ENCODE assay signal across 17 cellular contexts in genomic region chr16:4601317-4602186, GRCh38. TPM values are rescaled to one million over a fixed set of nuclear protein-coding genes. Genes with fewer than 3 reads are reported as not detected.
DNase-seq lines count a peak whose midpoint lies in the region; ATAC-seq, FAIRE-seq and TF ChIP-seq lines count a peak whose summit lies in the region.
"Had no signal": no experiment of that assay in that cellular context is flagged by ENCODE, and none has a peak within 500 bp of the region (broad histone marks: within the 10 kb centered on the region; RNA-seq: fewer than 3 reads in every experiment).

No MANE protein-coding gene starts in this region.

- H3K4me3 Mint-ChIP-seq in stimulated activated naive B cell treated with anti-CD40 and anti-IgM and Interleukin-4, amounts not matched to agents 10 μg/mL and 1 μg/mL and 100 μg/mL, for 72 hours, result no peak overlapping the region
- H3K4me3 Mint-ChIP-seq in activated T-cell treated with anti-CD3 and anti-CD28 coated beads, Interleukin-2, amount 50 U/mL, for 72 hours, result no peak overlapping the region
- H3K4me3 Mint-ChIP-seq: activated CD8-positive, alpha-beta memory T cell treated with anti-CD3 and anti-CD28 coated beads, Interleukin-2, amount 10 ng/mL, durations not matched to agents 7 days and 5 days had no signal

- peaks cover 7 to 41% (median 28%) of the 10 kb centered on the region in 10 experiments; a peak in 18 of 20 replicates for H3K4me1 ChIP-seq in BLaER1 treated with 17β-estradiol and CSF1 and Interleukin-3, amounts not matched to agents 10 nM and 100 nM
- H3K4me1 ChIP-seq in pancreas, result peaks cover 0 to 7% (median 5%) of the 10 kb centered on the region in 3 donors

- no peak for TF ChIP-seq CTCF in pancreas (IDR thresholded peaks at IDR 0.05)

- 25 to 28% methylated on average over 21 of the region's 21 CpGs for WGBS in pancreas, 2 donors

- no peak overlapping the region for H3K27ac Mint-ChIP-seq in stimulated activated naive B cell treated with anti-CD40 and anti-IgM and Interleukin-4, amounts not matched to agents 10 μg/mL and 1 μg/mL and 100 μg/mL, for 72 hours
- no peak overlapping the region for H3K27ac Mint-ChIP-seq in activated T-cell treated with anti-CD3 and anti-CD28 coated beads, Interleukin-2, amount 50 U/mL, for 72 hours
- H3K27ac Mint-ChIP-seq: activated CD8-positive, alpha-beta memory T cell treated with anti-CD3 and anti-CD28 coated beads, Interleukin-2, amount 10 ng/mL, durations not matched to agents 7 days and 5 days; activated naive CD4-positive, alpha-beta T cell treated with anti-CD3 and anti-CD28 coated beads, Interleukin-2, amount 50 U/mL, for 72 hours had no signal

- ATAC-seq in pancreas, result peak; percentile 39 to 63 (median 53)
- ATAC-seq in stimulated activated naive B cell treated with anti-CD40 and anti-IgM and Interleukin-4, amounts not matched to agents 10 μg/mL and 1 μg/mL and 100 μg/mL, for 72 hours (replicated peaks), result no peak
- no peak for ATAC-seq in activated T-cell treated with anti-CD3 and anti-CD28 coated beads, Interleukin-2, amount 50 U/mL, for 72 hours (replicated peaks in 1 of 2)
- no peak for ATAC-seq in GM18502 (IDR thresholded peaks at IDR 0.05; ENCODE audit: poor library complexity, unreplicated experiment)
- ATAC-seq: activated CD8-positive, alpha-beta memory T cell treated with anti-CD3 and anti-CD28 coated beads, Interleukin-2, amount 10 ng/mL, durations not matched to agents 7 days and 5 days had no signal

- DNase-seq in NCI-H1105 (lab: John Stamatoyannopoulos, UW) (peak; percentile 37), dermis blood vessel endothelial cell (peak; percentile 20), pancreas (peak in 4 of 6 donors; percentile 18 to 66 (median 52))
- no peak for DNase-seq in stimulated activated naive B cell treated with anti-CD40 and anti-IgM and Interleukin-4, amounts not matched to agents 10 μg/mL and 1 μg/mL and 100 μg/mL, for 72 hours
- no peak for DNase-seq in activated T-cell treated with anti-CD3 and anti-CD28 coated beads, Interleukin-2, amount 50 U/mL, for 72 hours
- no peak for DNase-seq in stimulated activated naive CD4-positive, alpha-beta T cell (lab: John Stamatoyannopoulos, UW)
- DNase-seq: activated CD8-positive, alpha-beta memory T cell treated with anti-CD3 and anti-CD28 coated beads, Interleukin-2, amount 10 ng/mL, durations not matched to agents 7 days and 5 days; lower lobe of right lung; NCI-H226; occipital lobe; stimulated activated CD4-positive, alpha-beta T cell treated with anti-CD3 and anti-CD28 coated beads, Interleukin-4, amount 100 ng/mL, for 1 hour; stomach had no signal

- H3K9ac ChIP-seq in BLaER1 treated with 17β-estradiol and CSF1 and Interleukin-3, amounts not matched to agents 10 nM and 100 nM, result peak overlapping the region in 2 of 11 experiments; percentile 1 to 28; a peak in 1 of 22 replicates

- H3K36me3 Mint-ChIP-seq in stimulated activated naive B cell treated with anti-CD40 and anti-IgM and Interleukin-4, amounts not matched to agents 10 μg/mL and 1 μg/mL and 100 μg/mL, for 72 hours, result no peaks in the 10 kb centered on the region
- no peaks in the 10 kb centered on the region for H3K36me3 Mint-ChIP-seq in activated T-cell treated with anti-CD3 and anti-CD28 coated beads, Interleukin-2, amount 50 U/mL, for 72 hours (ENCODE audit: insufficient read depth in 2 of 2)
- H3K36me3 Mint-ChIP-seq: activated CD8-positive, alpha-beta memory T cell treated with anti-CD3 and anti-CD28 coated beads, Interleukin-2, amount 10 ng/mL, durations not matched to agents 7 days and 5 days; activated naive CD4-positive, alpha-beta T cell treated with anti-CD3 and anti-CD28 coated beads, Interleukin-2, amount 50 U/mL, for 72 hours had no signal

- H3K36me3 ChIP-seq in BLaER1 treated with 17β-estradiol and CSF1 and Interleukin-3, amounts not matched to agents 10 nM and 100 nM, result 0 out of 22 replicates have a peak, but pooled peaks cover 0 to 2% (median 0%) of the 10 kb centered on the region in 11 experiments
- H3K36me3 ChIP-seq in pancreas, result no peaks in the 10 kb centered on the region
- H3K36me3 ChIP-seq: lower lobe of right lung, stomach had no signal

- peaks cover 4 to 17% of the 10 kb centered on the region in 2 donors for H3K27me3 Mint-ChIP-seq in stimulated activated naive B cell treated with anti-CD40 and anti-IgM and Interleukin-4, amounts not matched to agents 10 μg/mL and 1 μg/mL and 100 μg/mL, for 72 hours
- no peaks in the 10 kb centered on the region for H3K27me3 Mint-ChIP-seq in activated T-cell treated with anti-CD3 and anti-CD28 coated beads, Interleukin-2, amount 50 U/mL, for 72 hours (ENCODE audit: low read depth)

- FAIRE-seq in pancreas (lab: Jason Lieb, UNC), result no peak
- FAIRE-seq: TTC549 had no signal

- H4K20me1 ChIP-seq in BLaER1 treated with 17β-estradiol and CSF1 and Interleukin-3, amounts not matched to agents 10 nM and 100 nM, result peaks cover 0 to 32% (median 12%) of the 10 kb centered on the region in 11 experiments; a peak in 13 of 22 replicates

- intact Hi-C loops in pancreas (cut with DNase I), result no loop called here

- H3K4me3 ChIP-seq in BLaER1 treated with 17β-estradiol and CSF1 and Interleukin-3, amounts not matched to agents 10 nM and 100 nM, result no peak overlapping the region
- H3K4me3 ChIP-seq in pancreas, result no peak overlapping the region
- H3K4me3 ChIP-seq: hepatocyte, lower lobe of right lung, stomach had no signal

- H3K4me2 ChIP-seq in BLaER1 treated with 17β-estradiol and CSF1 and Interleukin-3, amounts not matched to agents 10 nM and 100 nM, result peak overlapping the region in 9 of 11 experiments; percentile 18 to 77 (median 69); a peak in 17 of 22 replicates
- H3K4me2 ChIP-seq: hepatocyte had no signal

- no peaks in the 10 kb centered on the region for H3K9me3 Mint-ChIP-seq in stimulated activated naive B cell treated with anti-CD40 and anti-IgM and Interleukin-4, amounts not matched to agents 10 μg/mL and 1 μg/mL and 100 μg/mL, for 72 hours
- H3K9me3 Mint-ChIP-seq in activated T-cell treated with anti-CD3 and anti-CD28 coated beads, Interleukin-2, amount 50 U/mL, for 72 hours, result no peaks in the 10 kb centered on the region
- H3K9me3 Mint-ChIP-seq: activated naive CD4-positive, alpha-beta T cell treated with anti-CD3 and anti-CD28 coated beads, Interleukin-2, amount 50 U/mL, for 72 hours had no signal

- peaks cover 0 to under 1% of the 10 kb centered on the region in 2 donors for H3K4me1 Mint-ChIP-seq in stimulated activated naive B cell treated with anti-CD40 and anti-IgM and Interleukin-4, amounts not matched to agents 10 μg/mL and 1 μg/mL and 100 μg/mL, for 72 hours
- H3K4me1 Mint-ChIP-seq in activated T-cell treated with anti-CD3 and anti-CD28 coated beads, Interleukin-2, amount 50 U/mL, for 72 hours (ENCODE audit: low read depth), result no peaks in the 10 kb centered on the region

- H3K27ac ChIP-seq in BLaER1 treated with 17β-estradiol and CSF1 and Interleukin-3, amounts not matched to agents 10 nM and 100 nM, result no peak overlapping the region
- H3K27ac ChIP-seq in pancreas, result no peak overlapping the region
- H3K27ac ChIP-seq: hepatocyte, lower lobe of right lung, stomach had no signal

- no peaks in the 10 kb centered on the region for H3K9me3 ChIP-seq in BLaER1 treated with 17β-estradiol and CSF1 and Interleukin-3, amounts not matched to agents 10 nM and 100 nM (replicated peaks in 1 of 11)
- H3K9me3 ChIP-seq in pancreas, result no peaks in the 10 kb centered on the region
- H3K9me3 ChIP-seq: lower lobe of right lung, stomach had no signal

- H3K27me3 ChIP-seq in BLaER1 treated with 17β-estradiol and CSF1 and Interleukin-3, amounts not matched to agents 10 nM and 100 nM, result peaks cover 0 to 19% (median 10%) of the 10 kb centered on the region in 11 experiments; a peak in 10 of 22 replicates
- H3K27me3 ChIP-seq in pancreas, result no peaks in the 10 kb centered on the region
- H3K27me3 ChIP-seq: hepatocyte had no signal

RNA-seq across cellular contexts. Expression of gene UBALD1, which starts 13.1 kb away (rescaled TPM):
- total RNA-seq in dermis blood vessel endothelial cell (5.9 and 13.4 TPM in 2 replicates), pancreas (10 to 100 TPM in 5 of 6 donors, 1 to 10 TPM in 1; 9.1 to 19.4 (median 14.3) TPM)
- 10 to 100 TPM; 29.3 to 42.5 TPM for polyA plus RNA-seq in pancreas
- total RNA-seq in activated T-cell treated with anti-CD3 and anti-CD28 coated beads, Interleukin-2, amount 50 U/mL, for 72 hours, result 10 to 100 TPM; 17.2 to 18.4 TPM

RNA-seq across cellular contexts. Expression of gene MGRN1, which starts 23.1 kb away (rescaled TPM):
- total RNA-seq in dermis blood vessel endothelial cell (29.3 and 46.0 TPM in 2 replicates), pancreas (10 to 100 TPM; 29.0 to 43.8 (median 33.0) TPM)
- polyA plus RNA-seq in pancreas, result 10 to 100 TPM; 17.2 to 29.9 TPM
- 100 to 1,000 TPM; 107 to 116 TPM for total RNA-seq in activated T-cell treated with anti-CD3 and anti-CD28 coated beads, Interleukin-2, amount 50 U/mL, for 72 hours

RNA-seq across cellular contexts. Expression of gene C16orf96, which starts 45.4 kb away (rescaled TPM):
- not detected in 2 replicates for total RNA-seq in dermis blood vessel endothelial cell
- total RNA-seq in pancreas, result under 1 TPM; 0.28 to 0.47 (median 0.34) TPM
- polyA plus RNA-seq in pancreas, result under 1 TPM; 0.30 to 0.31 TPM
- total RNA-seq in activated T-cell treated with anti-CD3 and anti-CD28 coated beads, Interleukin-2, amount 50 U/mL, for 72 hours, result under 1 TPM; 0.51 to 0.55 TPM
- total RNA-seq: occipital lobe had no signal
- polyA plus RNA-seq: hepatocyte, stomach had no signal

Comparison
In these comparisons a context has a peak if more than half of its experiments do, and no peak if none do; other contexts are left out.
1. DNase-seq: peak in NCI-H1105 (single experiment), dermis blood vessel endothelial cell (single experiment) and pancreas (4 of 6); none in stimulated activated naive B cell treated with anti-CD40 and anti-IgM and Interleukin-4, amounts not matched to agents 10 μg/mL and 1 μg/mL and 100 μg/mL, for 72 hours (single experiment), activated T-cell treated with anti-CD3 and anti-CD28 coated beads, Interleukin-2, amount 50 U/mL, for 72 hours (0 of 2) and stimulated activated naive CD4-positive, alpha-beta T cell (0 of 6).
2. ATAC-seq: peak in pancreas (4 of 4); none in stimulated activated naive B cell treated with anti-CD40 and anti-IgM and Interleukin-4, amounts not matched to agents 10 μg/mL and 1 μg/mL and 100 μg/mL, for 72 hours (0 of 2), activated T-cell treated with anti-CD3 and anti-CD28 coated beads, Interleukin-2, amount 50 U/mL, for 72 hours (0 of 2) and GM18502 (single experiment).